ENCODE assay signal across 2 cellular contexts in the genomic region with DNA sequence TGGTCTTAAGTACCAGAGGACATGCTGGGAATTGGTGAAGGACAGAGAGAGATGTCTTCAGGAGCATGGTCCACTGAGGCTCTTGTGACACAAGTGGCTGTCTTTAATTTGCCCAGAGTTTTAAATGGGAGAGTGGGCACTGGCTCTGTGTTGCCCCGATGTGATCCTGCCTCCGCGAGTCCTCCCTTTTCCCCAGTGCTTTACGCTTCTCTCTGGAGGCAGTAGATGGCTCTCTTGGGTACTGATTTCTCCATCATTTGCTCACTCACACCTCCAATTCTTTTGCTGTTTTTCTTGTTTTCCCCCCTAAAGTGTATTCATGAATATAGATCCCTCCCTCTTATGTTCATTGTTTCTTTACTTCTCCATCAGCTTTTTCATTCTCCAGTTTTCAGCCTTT.
TF ChIP-seq lines count a peak whose summit lies in the region.

No MANE protein-coding gene starts in this region.

TF ChIP-seq in HepG2, 621 proteins besides CTCF, POLR2A, EP300 and RAD21:
- TF ChIP-seq, protein P1, sequence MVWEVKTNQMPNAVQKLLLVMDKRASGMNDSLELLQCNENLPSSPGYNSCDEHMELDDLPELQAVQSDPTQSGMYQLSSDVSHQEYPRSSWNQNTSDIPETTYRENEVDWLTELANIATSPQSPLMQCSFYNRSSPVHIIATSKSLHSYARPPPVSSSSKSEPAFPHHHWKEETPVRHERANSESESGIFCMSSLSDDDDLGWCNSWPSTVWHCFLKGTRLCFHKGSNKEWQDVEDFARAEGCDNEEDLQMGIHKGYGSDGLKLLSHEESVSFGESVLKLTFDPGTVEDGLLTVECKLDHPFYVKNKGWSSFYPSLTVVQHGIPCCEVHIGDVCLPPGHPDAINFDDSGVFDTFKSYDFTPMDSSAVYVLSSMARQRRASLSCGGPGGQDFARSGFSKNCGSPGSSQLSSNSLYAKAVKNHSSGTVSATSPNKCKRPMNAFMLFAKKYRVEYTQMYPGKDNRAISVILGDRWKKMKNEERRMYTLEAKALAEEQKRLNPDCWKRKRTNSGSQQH (CRISPR knock-in tag; IDR thresholded peaks at IDR 0.05; ENCODE audit: low read depth), result no peak
- TF ChIP-seq, protein P2, sequence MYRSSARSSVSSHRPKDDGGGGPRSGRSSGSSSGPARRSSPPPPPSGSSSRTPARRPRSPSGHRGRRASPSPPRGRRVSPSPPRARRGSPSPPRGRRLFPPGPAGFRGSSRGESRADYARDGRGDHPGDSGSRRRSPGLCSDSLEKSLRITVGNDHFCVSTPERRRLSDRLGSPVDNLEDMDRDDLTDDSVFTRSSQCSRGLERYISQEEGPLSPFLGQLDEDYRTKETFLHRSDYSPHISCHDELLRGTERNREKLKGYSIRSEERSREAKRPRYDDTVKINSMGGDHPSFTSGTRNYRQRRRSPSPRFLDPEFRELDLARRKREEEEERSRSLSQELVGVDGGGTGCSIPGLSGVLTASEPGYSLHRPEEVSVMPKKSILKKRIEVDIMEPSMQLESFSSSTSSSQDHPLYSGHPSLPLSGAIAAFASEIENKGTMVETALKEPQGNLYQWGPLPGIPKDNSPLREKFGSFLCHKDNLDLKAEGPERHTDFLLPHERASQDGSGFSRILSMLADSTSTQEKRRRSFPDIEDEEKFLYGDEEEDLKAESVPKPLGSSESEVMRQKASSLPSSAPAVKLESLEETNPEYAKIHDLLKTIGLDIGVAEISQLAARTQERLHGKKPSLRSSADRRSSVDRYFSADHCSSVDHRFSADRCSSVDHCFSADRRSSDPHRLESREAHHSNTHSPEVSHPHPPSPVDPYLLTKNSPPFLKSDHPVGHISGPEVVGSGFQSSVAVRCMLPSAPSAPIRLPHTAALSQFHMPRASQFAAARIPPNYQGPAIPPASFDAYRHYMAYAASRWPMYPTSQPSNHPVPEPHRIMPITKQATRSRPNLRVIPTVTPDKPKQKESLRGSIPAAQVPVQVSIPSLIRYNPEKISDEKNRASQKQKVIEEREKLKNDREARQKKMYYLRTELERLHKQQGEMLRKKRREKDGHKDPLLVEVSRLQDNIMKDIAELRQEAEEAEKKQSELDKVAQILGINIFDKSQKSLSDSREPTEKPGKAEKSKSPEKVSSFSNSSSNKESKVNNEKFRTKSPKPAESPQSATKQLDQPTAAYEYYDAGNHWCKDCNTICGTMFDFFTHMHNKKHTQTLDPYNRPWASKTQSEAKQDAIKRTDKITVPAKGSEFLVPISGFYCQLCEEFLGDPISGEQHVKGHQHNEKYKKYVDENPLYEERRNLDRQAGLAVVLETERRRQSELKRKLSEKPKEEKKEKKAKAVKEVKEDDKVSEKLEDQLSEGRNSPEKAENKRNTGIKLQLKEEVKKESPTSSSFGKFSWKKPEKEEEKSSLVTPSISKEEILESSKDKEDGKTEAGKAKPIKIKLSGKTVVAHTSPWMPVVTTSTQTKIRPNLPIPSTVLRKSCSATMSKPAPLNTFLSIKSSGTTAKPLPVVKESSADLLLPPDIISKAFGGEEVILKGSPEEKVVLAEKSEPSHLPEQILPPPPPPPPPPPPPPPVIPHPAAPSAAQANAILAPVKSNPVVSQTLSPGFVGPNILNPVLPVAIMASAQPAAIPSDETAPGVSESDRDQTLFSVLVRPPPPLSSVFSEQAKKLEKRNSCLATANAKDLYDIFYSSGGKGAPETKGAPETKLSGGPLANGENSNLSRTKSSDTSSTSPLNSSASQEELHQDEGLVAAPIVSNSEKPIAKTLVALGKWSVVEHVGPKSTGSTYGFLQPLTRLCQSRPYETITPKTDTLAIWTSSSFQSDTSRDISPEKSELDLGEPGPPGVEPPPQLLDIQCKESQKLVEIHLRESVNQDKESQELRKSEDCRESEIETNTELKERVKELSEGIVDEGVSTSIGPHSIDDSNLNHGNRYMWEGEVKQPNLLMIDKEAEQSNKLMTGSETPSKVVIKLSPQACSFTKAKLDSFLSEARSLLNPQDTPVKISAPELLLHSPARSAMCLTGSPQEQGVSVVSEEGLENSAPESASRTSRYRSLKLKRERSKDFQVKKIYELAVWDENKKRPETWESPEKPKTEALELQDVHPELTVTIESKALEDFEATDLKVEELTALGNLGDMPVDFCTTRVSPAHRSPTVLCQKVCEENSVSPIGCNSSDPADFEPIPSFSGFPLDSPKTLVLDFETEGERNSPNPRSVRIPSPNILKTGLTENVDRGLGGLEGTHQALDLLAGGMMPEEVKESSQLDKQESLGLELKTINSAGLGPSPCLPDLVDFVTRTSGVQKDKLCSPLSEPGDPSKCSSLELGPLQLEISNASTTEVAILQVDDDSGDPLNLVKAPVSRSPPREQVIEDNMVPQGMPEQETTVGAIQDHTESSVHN (CRISPR knock-in tag; IDR thresholded peaks at IDR 0.05), result no peak
- TF ChIP-seq ZNF263 (CRISPR knock-in tag; IDR thresholded peaks at IDR 0.05), result peak; percentile 47; the same call in 1 of the 2 replicates

TF ChIP-seq in WTC11, 78 proteins besides CTCF, POLR2A, EP300 and RAD21:
- TF ChIP-seq GTF2I (CRISPR knock-in tag; conservative IDR thresholded peaks at IDR 0.05) (no peak), ELF4 (CRISPR knock-in tag; IDR thresholded peaks at IDR 0.05; ENCODE audit: low read depth) (no peak), GRHL2 (CRISPR knock-in tag; IDR thresholded peaks at IDR 0.05; ENCODE audit: insufficient replicate concordance, severe bottlenecking) (no peak), ATF1 (CRISPR knock-in tag; IDR thresholded peaks at IDR 0.05) (no peak), FOXJ3 (CRISPR knock-in tag; IDR thresholded peaks at IDR 0.05; ENCODE audit: borderline replicate concordance) (no peak), ZNF317 (CRISPR knock-in tag; IDR thresholded peaks at IDR 0.05; ENCODE audit: borderline replicate concordance, low read depth) (no peak), CBFB (CRISPR knock-in tag; IDR thresholded peaks at IDR 0.05; ENCODE audit: low read depth) (no peak), NR2C2 (CRISPR knock-in tag; IDR thresholded peaks at IDR 0.05) (no peak), TEAD1 (CRISPR knock-in tag; IDR thresholded peaks at IDR 0.05) (no peak), SMAD4 (CRISPR knock-in tag; IDR thresholded peaks at IDR 0.05) (no peak), HMGA2 (CRISPR knock-in tag; IDR thresholded peaks at IDR 0.05) (no peak)
- TF ChIP-seq, protein P3, sequence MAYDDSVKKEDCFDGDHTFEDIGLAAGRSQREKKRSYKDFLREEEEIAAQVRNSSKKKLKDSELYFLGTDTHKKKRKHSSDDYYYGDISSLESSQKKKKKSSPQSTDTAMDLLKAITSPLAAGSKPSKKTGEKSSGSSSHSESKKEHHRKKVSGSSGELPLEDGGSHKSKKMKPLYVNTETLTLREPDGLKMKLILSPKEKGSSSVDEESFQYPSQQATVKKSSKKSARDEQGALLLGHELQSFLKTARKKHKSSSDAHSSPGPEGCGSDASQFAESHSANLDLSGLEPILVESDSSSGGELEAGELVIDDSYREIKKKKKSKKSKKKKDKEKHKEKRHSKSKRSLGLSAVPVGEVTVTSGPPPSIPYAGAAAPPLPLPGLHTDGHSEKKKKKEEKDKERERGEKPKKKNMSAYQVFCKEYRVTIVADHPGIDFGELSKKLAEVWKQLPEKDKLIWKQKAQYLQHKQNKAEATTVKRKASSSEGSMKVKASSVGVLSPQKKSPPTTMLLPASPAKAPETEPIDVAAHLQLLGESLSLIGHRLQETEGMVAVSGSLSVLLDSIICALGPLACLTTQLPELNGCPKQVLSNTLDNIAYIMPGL (CRISPR knock-in tag; IDR thresholded peaks at IDR 0.05), result no peak
- TF ChIP-seq, protein P4, sequence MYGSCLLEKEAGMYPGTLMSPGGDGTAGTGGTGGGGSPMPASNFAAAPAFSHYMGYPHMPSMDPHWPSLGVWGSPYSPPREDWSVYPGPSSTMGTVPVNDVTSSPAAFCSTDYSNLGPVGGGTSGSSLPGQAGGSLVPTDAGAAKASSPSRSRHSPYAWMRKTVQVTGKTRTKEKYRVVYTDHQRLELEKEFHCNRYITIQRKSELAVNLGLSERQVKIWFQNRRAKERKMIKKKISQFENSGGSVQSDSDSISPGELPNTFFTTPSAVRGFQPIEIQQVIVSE (CRISPR knock-in tag; IDR thresholded peaks at IDR 0.05; ENCODE audit: borderline replicate concordance), result no peak
